Comparison of ENCODE assay signal across 8 cellular contexts in the genomic region with DNA sequence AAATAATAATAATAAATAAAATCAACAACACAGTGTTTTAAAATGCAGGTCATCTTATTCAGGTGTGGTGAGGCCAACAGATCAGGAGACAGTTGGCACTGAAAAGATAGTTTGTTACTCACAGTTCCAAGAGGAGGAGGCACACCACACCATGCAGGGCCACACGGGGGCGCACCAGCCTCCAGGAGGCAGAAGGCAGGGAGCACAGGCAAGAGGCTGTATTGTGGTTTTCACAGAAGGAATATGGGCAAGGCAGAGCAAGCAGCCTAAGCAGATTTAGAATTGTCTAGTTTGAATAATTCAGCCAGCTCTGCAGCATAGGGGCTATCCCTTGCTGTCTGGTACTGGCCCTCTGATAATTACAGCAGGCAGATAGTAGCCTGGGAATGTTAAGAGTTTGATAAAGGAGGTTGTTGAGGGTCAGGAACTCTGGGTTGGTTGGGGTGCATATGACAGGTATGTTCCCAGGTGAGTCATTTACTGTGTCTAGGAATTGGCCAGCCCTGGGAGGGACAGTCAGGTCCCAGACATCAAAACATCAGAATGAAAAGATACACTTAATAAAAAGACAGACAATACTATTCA. TPM values are rescaled to one million over a fixed set of nuclear protein-coding genes. Genes with fewer than 3 reads are reported as not detected.
A peak's percentile ranks its signal among the peaks of the same experiment; 100 is the strongest.
DNase-seq lines count a peak whose midpoint lies in the region; ATAC-seq and TF ChIP-seq lines count a peak whose summit lies in the region.

No MANE protein-coding gene starts in this region.

- TF ChIP-seq POLR2A in testis (IDR thresholded peaks at IDR 0.05), result no peak

- no peaks in the 10 kb centered on the region for H3K36me3 ChIP-seq in MM.1S (replicated peaks; ENCODE audit: insufficient read depth, low read length)
- no peaks in the 10 kb centered on the region for H3K36me3 ChIP-seq in testis (ENCODE audit: low read depth, missing control alignments)

- CTCF ChIA-PET in activated CD4-positive, alpha-beta memory T cell treated with anti-CD3 and anti-CD28 coated beads for 36 hours (lab: Charles Lee), result interaction anchor here (0.6 to 3.2 kb wide), 6 partner anchors 30 to 600 kb away, joined by 3 to 19 read pairs (median 3); no protein-coding TSS in a partner anchor

- intact Hi-C loops in activated CD4-positive, alpha-beta memory T cell treated with anti-CD3 and anti-CD28 coated beads for 36 hours (cut with micrococcal nuclease), result loop anchor here (1.0 kb wide), 1 partner anchor 74 kb away; no protein-coding TSS in a partner anchor
- intact Hi-C loops in left ventricle myocardium superior (cut with micrococcal nuclease) (no loop called here), testis (cut with DNase I; ENCODE audit: low total_unique reads) (no loop called here)

- no peaks in the 10 kb centered on the region for H3K9me3 Mint-ChIP-seq in activated CD4-positive, alpha-beta memory T cell treated with anti-CD3 and anti-CD28 coated beads for 36 hours

- no peaks in the 10 kb centered on the region for H3K36me3 Mint-ChIP-seq in activated CD4-positive, alpha-beta memory T cell treated with anti-CD3 and anti-CD28 coated beads for 36 hours

- H3K27ac Mint-ChIP-seq in activated CD4-positive, alpha-beta memory T cell treated with anti-CD3 and anti-CD28 coated beads for 36 hours, result no peak overlapping the region

- H3K4me1 Mint-ChIP-seq in activated CD4-positive, alpha-beta memory T cell treated with anti-CD3 and anti-CD28 coated beads for 36 hours (ENCODE audit: low read depth), result no peaks in the 10 kb centered on the region

- peaks cover 5% of the 10 kb centered on the region for H3K27me3 Mint-ChIP-seq in activated CD4-positive, alpha-beta memory T cell treated with anti-CD3 and anti-CD28 coated beads for 36 hours

- H3K4me3 Mint-ChIP-seq in activated CD4-positive, alpha-beta memory T cell treated with anti-CD3 and anti-CD28 coated beads for 36 hours, result no peak overlapping the region

- no peak overlapping the region for H2AFZ ChIP-seq in MM.1S (ENCODE audit: low read length)

- H3K27ac ChIP-seq in MM.1S (ENCODE audit: low read length), result no peak overlapping the region
- H3K27ac ChIP-seq in testis, result no peak overlapping the region

- H3K9me3 ChIP-seq in MM.1S (replicated peaks; ENCODE audit: insufficient read depth, low read length), result no peaks in the 10 kb centered on the region
- no peaks in the 10 kb centered on the region for H3K9me3 ChIP-seq in testis

- 68 to 74% methylated on average over 2 of the region's 2 CpGs for WGBS in testis, 2 donors

- H3K9ac ChIP-seq in MM.1S (ENCODE audit: low read length), result no peak overlapping the region

- H4K20me1 ChIP-seq in MM.1S (ENCODE audit: insufficient read depth, low read length), result no peaks in the 10 kb centered on the region

- peak; percentile 77 for DNase-seq in activated CD4-positive, alpha-beta T cell treated with anti-CD3 and anti-CD28 coated beads for 48 hours
- no peak for DNase-seq in activated CD4-positive, alpha-beta T cell treated with anti-CD3 and anti-CD28 coated beads for 1 hour
- peak; percentile 47 for DNase-seq in MM.1S
- peak; percentile 74 for DNase-seq in activated CD4-positive, alpha-beta memory T cell treated with anti-CD3 and anti-CD28 coated beads for 36 hours
- DNase-seq in left ventricle myocardium superior, result peak; percentile 56
- peak; percentile 52 for DNase-seq in testis

- POLR2A ChIA-PET in activated CD4-positive, alpha-beta memory T cell treated with anti-CD3 and anti-CD28 coated beads for 36 hours (lab: Charles Lee), result no interaction called here

- no peak overlapping the region for H3K4me2 ChIP-seq in MM.1S (ENCODE audit: low read depth, low read length)

- no peak for ATAC-seq in left ventricle myocardium superior
- no peak for ATAC-seq in HG03280 (IDR thresholded peaks at IDR 0.05; ENCODE audit: unreplicated experiment)
- no peak for ATAC-seq in GM18861 (IDR thresholded peaks at IDR 0.05; ENCODE audit: unreplicated experiment)

- H3K4me1 ChIP-seq in MM.1S (ENCODE audit: low read length) (peaks cover 18% of the 10 kb centered on the region), testis (no peaks in the 10 kb centered on the region)

- no peaks in the 10 kb centered on the region for H3K9me2 ChIP-seq in MM.1S (replicated peaks; ENCODE audit: insufficient read depth, low read length)

- no peak overlapping the region for H3K4me3 ChIP-seq in MM.1S (ENCODE audit: low read length)
- H3K4me3 ChIP-seq in testis, result no peak overlapping the region

- H3K79me2 ChIP-seq in MM.1S (ENCODE audit: low read length), result no peaks in the 10 kb centered on the region

- no peaks in the 10 kb centered on the region for H3F3A ChIP-seq in MM.1S (ENCODE audit: insufficient read depth, low read length)

- peak; percentile 73 for TF ChIP-seq CTCF in MM.1S (IDR thresholded peaks at IDR 0.05; ENCODE audit: low read length)
- TF ChIP-seq CTCF in testis (IDR thresholded peaks at IDR 0.05), result no peak

- H3K27me3 ChIP-seq in MM.1S (replicated peaks; ENCODE audit: insufficient read depth, low read length) (no peaks in the 10 kb centered on the region), testis (no peaks in the 10 kb centered on the region)

RNA-seq across cellular contexts. Expression of gene KIAA2012, which starts 31.3 kb away (rescaled TPM):
- not detected for total RNA-seq in activated CD4-positive, alpha-beta memory T cell treated with anti-CD3 and anti-CD28 coated beads for 36 hours
- total RNA-seq in left ventricle myocardium superior (not detected), testis (1 to 10 TPM; 1.1 to 1.3 TPM)
- polyA plus RNA-seq in testis (ENCODE audit: insufficient read depth, low read depth, low replicate concordance), result 1.6 TPM
